Comparison of ENCODE assay signal across 27 cellular contexts in genomic region chr6:99912657-99913056, GRCh38.
"Had no signal": no experiment of that assay in that cellular context is flagged by ENCODE, and none has a peak within 500 bp of the region (broad histone marks: within the 10 kb centered on the region; RNA-seq: fewer than 3 reads in every experiment).

No MANE protein-coding gene starts in this region.

- ATAC-seq: activated CD4-positive, alpha-beta T cell treated with anti-CD3 and anti-CD28 coated beads for 36 hours; activated CD8-positive, alpha-beta memory T cell treated with anti-CD3 and anti-CD28 coated beads, Interleukin-2, amount 10 ng/mL, durations not matched to agents 7 days and 5 days; activated CD8-positive, alpha-beta T cell treated with anti-CD3 and anti-CD28 coated beads, Interleukin-2, amount 10 ng/mL, durations not matched to agents 7 days and 5 days; activated naive CD8-positive, alpha-beta T cell treated with anti-CD3 and anti-CD28 coated beads, Interleukin-2, amount 50 U/mL, for 24 hours; body of pancreas; gastroesophageal sphincter had no signal

- DNase-seq: activated CD4-positive, alpha-beta memory T cell treated with anti-CD3 and anti-CD28 coated beads for 36 hours; activated CD4-positive, alpha-beta T cell treated with anti-CD3 and anti-CD28 coated beads for 36 hours; activated CD4-positive, alpha-beta T cell treated with anti-CD3 and anti-CD28 coated beads, Interleukin-2, amount 10 ng/mL, durations not matched to agents 24 days and 14 days; activated CD4-positive, CD25-positive, alpha-beta regulatory T cell; activated CD4-positive, CD25-positive, alpha-beta regulatory T cell treated with anti-CD3 and anti-CD28 coated beads, Interleukin-2, amount 50 U/mL, for 72 hours; activated CD8-positive, alpha-beta memory T cell treated with anti-CD3 and anti-CD28 coated beads, Interleukin-2, amount 10 ng/mL, durations not matched to agents 7 days and 5 days; activated CD8-positive, alpha-beta memory T cell treated with anti-CD3 and anti-CD28 coated beads, Interleukin-2, amount 50 U/mL, for 4 hours; activated CD8-positive, alpha-beta T cell treated with anti-CD3 and anti-CD28 coated beads, Interleukin-2, amount 10 ng/mL, durations not matched to agents 7 days and 5 days; activated effector memory CD4-positive, alpha-beta T cell treated with anti-CD3 and anti-CD28 coated beads, Interleukin-2, amount 50 U/mL, for 16 hours; activated naive CD4-positive, alpha-beta T cell treated with anti-CD3 and anti-CD28 coated beads for 36 hours; activated naive CD8-positive, alpha-beta T cell treated with anti-CD3 and anti-CD28 coated beads for 36 hours; activated naive CD8-positive, alpha-beta T cell treated with anti-CD3 and anti-CD28 coated beads, Interleukin-2, amount 50 U/mL, for 24 hours; activated T-cell treated with anti-CD3 and anti-CD28 coated beads, Interleukin-2, amount 50 U/mL, for 1 hour; activated T-cell treated with anti-CD3 and anti-CD28 coated beads, Interleukin-2, amount 50 U/mL, for 48 hours; adrenal gland; amygdala; aorta; body of pancreas; caudate nucleus; cortex of kidney; dermis blood vessel endothelial cell; effector CD8-positive, alpha-beta T cell; esophagus squamous epithelium; foreskin melanocyte; T-helper 2 cell had no signal

- H3K27me3 ChIP-seq: adrenal gland, body of pancreas, esophagus squamous epithelium, gastroesophageal sphincter had no signal

- H3K4me3 ChIP-seq: adrenal gland, body of pancreas, esophagus squamous epithelium, gastroesophageal sphincter had no signal

- H3K27ac ChIP-seq: adrenal gland, body of pancreas, epithelial cell of prostate, esophagus squamous epithelium, gastroesophageal sphincter had no signal
